7 cellular contexts compared by ENCODE assay signal in the genomic region with DNA sequence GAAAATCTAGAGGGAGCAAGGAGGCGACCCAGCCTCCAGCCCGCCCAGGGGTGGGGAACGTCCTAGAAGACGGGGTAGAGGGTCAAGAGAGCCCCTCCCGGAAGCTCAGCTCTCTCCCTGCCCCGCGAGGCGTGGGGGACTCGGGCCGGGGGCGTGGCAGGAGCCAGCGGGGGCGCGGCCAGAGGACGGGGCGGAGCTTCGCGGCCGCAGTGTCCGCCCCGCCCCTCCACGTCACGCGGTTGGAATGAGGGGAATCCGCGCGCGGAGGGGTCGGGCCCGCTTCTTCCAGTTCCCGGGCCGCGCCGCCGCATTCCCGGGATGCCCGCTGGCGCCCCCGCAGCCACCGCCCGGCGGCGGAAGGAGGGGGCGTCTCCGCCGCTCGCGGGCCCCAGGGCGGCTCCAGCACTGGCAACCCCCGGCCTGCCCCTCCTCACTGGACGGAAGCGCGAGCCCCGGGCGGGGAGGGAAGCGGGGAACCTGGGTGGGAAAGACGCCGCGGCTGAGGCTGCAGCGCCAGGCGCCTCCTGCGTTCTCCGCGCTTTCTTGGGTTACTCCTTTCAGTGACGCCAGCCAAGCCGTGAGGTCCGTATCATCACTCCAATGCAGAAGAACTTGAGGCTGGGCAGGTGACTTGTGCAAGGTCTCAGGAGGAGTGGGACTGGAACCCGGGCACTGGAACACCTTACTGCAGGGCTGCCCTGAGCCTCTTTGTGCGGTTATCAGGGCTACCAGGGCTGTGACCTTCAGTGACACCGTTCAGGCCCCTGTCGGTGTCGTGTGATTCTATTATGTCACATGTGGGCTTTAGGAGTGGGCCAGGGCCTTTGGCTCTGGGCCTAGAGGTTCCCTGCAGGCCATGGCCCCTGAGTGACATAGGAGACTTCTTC. TPM values are rescaled to one million over a fixed set of nuclear protein-coding genes. Genes with fewer than 3 reads are reported as not detected.
DNase-seq lines count a peak whose midpoint lies in the region; ATAC-seq and TF ChIP-seq lines count a peak whose summit lies in the region.

No MANE protein-coding gene starts in this region.

- H3K9me3 ChIP-seq in HUES64 (ENCODE audit: insufficient read depth, low read depth, low read length), result no peaks in the 10 kb centered on the region
- H3K9me3 ChIP-seq in body of pancreas, result no peaks in the 10 kb centered on the region

- intact Hi-C loops in body of pancreas (cut with DNase I), result no loop called here

- H3K9ac ChIP-seq in HUES64 (ENCODE audit: low read depth, low read length), result peak overlapping the region; percentile 76
- H3K9ac ChIP-seq in rectal smooth muscle tissue (ENCODE audit: low read length), result peak overlapping the region; percentile 35

- H3K27me3 ChIP-seq in HUES64 (ENCODE audit: insufficient read depth, low read length), result peaks cover 8% of the 10 kb centered on the region
- no peaks in the 10 kb centered on the region for H3K27me3 ChIP-seq in body of pancreas
- no peaks in the 10 kb centered on the region for H3K27me3 ChIP-seq in rectal smooth muscle tissue (ENCODE audit: control insufficient read depth, insufficient read depth, low read length)

- peak overlapping the region; percentile 92; the same call in 1 of the 2 replicates for H3K27ac ChIP-seq in HUES64 (ENCODE audit: low read depth, low read length)
- H3K27ac ChIP-seq in body of pancreas, result peak overlapping the region; percentile 94 to 97 (median 96)
- H3K27ac ChIP-seq in rectal smooth muscle tissue (ENCODE audit: low read depth, low read length), result peak overlapping the region; percentile 95

- peak overlapping the region; percentile 68 for H3K4me3 ChIP-seq in HUES64 (ENCODE audit: low read length)
- peak overlapping the region; percentile 24 to 29 for H3K4me3 ChIP-seq in body of pancreas
- peak overlapping the region; percentile 77 for H3K4me3 ChIP-seq in rectal smooth muscle tissue (ENCODE audit: low read length)

- TF ChIP-seq POLR2A in GM18526 (IDR thresholded peaks at IDR 0.05; ENCODE audit: extremely low read depth, insufficient read length) (peak; percentile 44), body of pancreas (IDR thresholded peaks at IDR 0.05) (peak; percentile 43 to 76 (median 61))

- peak; percentile 88 for DNase-seq in T1000 (lab: John Stamatoyannopoulos, UW)
- peak; percentile 82 to 88 (median 86) for DNase-seq in body of pancreas
- peak in 47 of 51 donors; percentile 8 to 82 (median 59) for DNase-seq in hypothalamus (lab: John Stamatoyannopoulos, UW)

- H3K4me1 ChIP-seq in HUES64 (ENCODE audit: insufficient read depth, low read length) (peaks cover 21% of the 10 kb centered on the region), body of pancreas (peaks cover 73% of the 10 kb centered on the region), rectal smooth muscle tissue (ENCODE audit: control insufficient read depth, insufficient read depth, low read length) (peaks cover 21% of the 10 kb centered on the region)

- ATAC-seq in body of pancreas (peak; percentile 52), GM19452 (IDR thresholded peaks at IDR 0.05; ENCODE audit: unreplicated experiment) (no peak)

- WGBS in HUES64, result 5% methylated on average over 72 of the region's 72 CpGs
- 0 to 2% methylated on average over 20 to 43 of the region's 72 CpGs for WGBS in body of pancreas, 2 donors

- TF ChIP-seq CTCF in body of pancreas (IDR thresholded peaks at IDR 0.05), result peak in 1 of 7 experiments; percentile 11

- H3K36me3 ChIP-seq in HUES64 (ENCODE audit: insufficient read depth, low read length), result peaks cover 3% of the 10 kb centered on the region
- no peaks in the 10 kb centered on the region for H3K36me3 ChIP-seq in body of pancreas (replicated peaks in 1 of 2; ENCODE audit: insufficient read depth in 1 of 2, low read depth in 2 of 2)
- peaks cover 3% of the 10 kb centered on the region for H3K36me3 ChIP-seq in rectal smooth muscle tissue (ENCODE audit: control insufficient read depth, insufficient read depth, low read length)

RNA-seq across cellular contexts. Expression of a gene that starts 4.3 kb away (rescaled TPM):
- 22.4 TPM for polyA plus RNA-seq in HUES64 (2013, experiment 1 of 2)
- polyA plus RNA-seq in HUES64 (2013, experiment 2 of 2), result 27.9 TPM
- 10 to 100 TPM; 77.3 to 94.6 TPM for total RNA-seq in body of pancreas

RNA-seq across cellular contexts. Expression of a gene that starts 28.2 kb away (rescaled TPM):
- polyA plus RNA-seq in HUES64 (2013, experiment 1 of 2), result 14.2 TPM
- 15.9 TPM for polyA plus RNA-seq in HUES64 (2013, experiment 2 of 2)
- total RNA-seq in body of pancreas, result 10 to 100 TPM; 26.4 to 34.2 TPM

RNA-seq across cellular contexts. Expression of a gene that starts 32.1 kb away (rescaled TPM):
- 41.3 TPM for polyA plus RNA-seq in HUES64 (2013, experiment 1 of 2)
- polyA plus RNA-seq in HUES64 (2013, experiment 2 of 2), result 38.9 TPM
- 10 to 100 TPM; 27.7 to 35.5 TPM for total RNA-seq in body of pancreas

Comparison
In these comparisons a context has a peak if more than half of its experiments do, and no peak if none do; other contexts are left out.
1. H3K4me3 ChIP-seq: peak in every context shown above with its lines; median percentile 77 in rectal smooth muscle tissue; 68 in HUES64; 26 in body of pancreas.